Comparison of ENCODE assay signal across 8 cellular contexts in genomic region chr9:93450817-93451761, GRCh38. TPM values are rescaled to one million over a fixed set of nuclear protein-coding genes. Genes with fewer than 3 reads are reported as not detected.
DNase-seq lines count a peak whose midpoint lies in the region; ATAC-seq, FAIRE-seq and TF ChIP-seq lines count a peak whose summit lies in the region.

FAM120A (plus strand) TSS chr9:93451685; CDS start chr9:93451916, 231 bp downstream.

- TF ChIP-seq CTCF in astrocyte of the cerebellum (IDR thresholded peaks at IDR 0.05; ENCODE audit: low read depth, low read length, missing control alignments), result no peak

- TF ChIP-seq POLR2A in GM12892 (IDR thresholded peaks at IDR 0.05; ENCODE audit: low read depth, low read length), result no peak; the same call in 1 of the 2 replicates

- DNase-seq in GM12892 (ENCODE audit: insufficient read length) (peak; percentile 65), NCI-H1436 (lab: John Stamatoyannopoulos, UW) (peak; percentile 63), T-helper 9 cell (peak; percentile 66), astrocyte of the cerebellum (ENCODE audit: low read depth) (no peak), hepatic stellate cell (ENCODE audit: low spot score) (peak; percentile 75), renal cortical epithelial cell (ENCODE audit: low read depth) (no peak), NCI-H128 (lab: John Stamatoyannopoulos, UW; ENCODE audit: unreplicated experiment) (no peak)

- H3K4me3 ChIP-seq in astrocyte of the cerebellum (ENCODE audit: low read depth, low read length), result peak within 1 kb of the TSS; percentile 81

- in situ Hi-C loops in astrocyte of the cerebellum (cut with HindIII; ENCODE audit: low sequenced_read_pairs), result no loop called here

- peak; percentile 70 for ATAC-seq in HG02678 (IDR thresholded peaks at IDR 0.05; ENCODE audit: unreplicated experiment)

- FAIRE-seq in GM12892 (lab: Jason Lieb, UNC), result peak; percentile 67

RNA-seq across cellular contexts. Expression of gene FAM120A, which starts in this region (rescaled TPM):
- polyA plus RNA-seq in GM12892 (2012; ENCODE audit: missing spikeins), result 36.6 TPM
- total RNA-seq in renal cortical epithelial cell, result 56.6 and 142 TPM in 2 replicates

Comparison
In these comparisons a context has a peak if more than half of its experiments do, and no peak if none do; other contexts are left out.
1. DNase-seq: peak in GM12892 (single experiment), NCI-H1436 (single experiment), T-helper 9 cell (single experiment) and hepatic stellate cell (single experiment); none in astrocyte of the cerebellum (single experiment), renal cortical epithelial cell (single experiment) and NCI-H128 (single experiment).